ENCODE assay signal across 25 cellular contexts in the genomic region with DNA sequence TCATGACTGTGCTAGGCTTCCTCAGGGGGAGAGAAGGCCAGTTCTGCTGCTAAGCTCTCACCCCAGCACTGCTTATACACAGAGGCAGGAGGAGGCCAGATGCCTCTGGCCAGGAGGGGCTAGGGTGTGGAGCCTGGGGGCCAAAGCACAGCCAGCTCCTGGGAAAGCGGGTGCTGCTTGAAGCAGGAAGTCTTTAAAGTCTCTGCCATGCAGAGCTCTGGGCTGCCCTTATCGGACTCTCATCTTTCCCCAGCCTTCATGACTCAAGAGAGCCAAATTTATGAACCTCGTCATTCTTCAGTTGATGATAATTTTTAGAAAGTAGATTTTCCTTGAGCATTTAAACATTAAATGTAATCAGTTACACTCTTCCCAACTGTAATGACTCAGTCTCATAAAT. TPM values are rescaled to one million over a fixed set of nuclear protein-coding genes. Genes with fewer than 3 reads are reported as not detected.
DNase-seq lines count a peak whose midpoint lies in the region; ATAC-seq and TF ChIP-seq lines count a peak whose summit lies in the region.
"Had no signal": no experiment of that assay in that cellular context is flagged by ENCODE, and none has a peak within 500 bp of the region (broad histone marks: within the 10 kb centered on the region; RNA-seq: fewer than 3 reads in every experiment).

No MANE protein-coding gene starts in this region.

- H3K27me3 ChIP-seq in Karpas-422 (ENCODE audit: low read length) (no peaks in the 10 kb centered on the region), Peyer's patch (no peaks in the 10 kb centered on the region)
- H3K27me3 ChIP-seq in effector memory CD4-positive, alpha-beta T cell (replicated peaks; ENCODE audit: control insufficient read depth, insufficient read depth, low read length, poor library complexity, severe bottlenecking), result no peaks in the 10 kb centered on the region
- H3K27me3 ChIP-seq: breast epithelium, colonic mucosa, suprapubic skin, uterus had no signal

- H2AFZ ChIP-seq in Karpas-422 (ENCODE audit: low read length), result no peak overlapping the region
- H2AFZ ChIP-seq: GM23248 had no signal

- H3K4me3 Mint-ChIP-seq in activated CD4-positive, alpha-beta memory T cell treated with anti-CD3 and anti-CD28 coated beads for 36 hours, result no peak overlapping the region
- H3K4me3 Mint-ChIP-seq: activated CD8-positive, alpha-beta T cell treated with anti-CD3 and anti-CD28 coated beads, Interleukin-2, amount 10 ng/mL, durations not matched to agents 7 days and 5 days; CD8-positive, alpha-beta T cell; endodermal cell; nephron progenitor cell had no signal

- no peaks in the 10 kb centered on the region for H3K9me2 ChIP-seq in Karpas-422 (replicated peaks; ENCODE audit: insufficient read depth, low read length)

- H3K79me2 ChIP-seq in Karpas-422 (ENCODE audit: low read length), result no peaks in the 10 kb centered on the region

- H3K4me1 Mint-ChIP-seq in activated CD4-positive, alpha-beta memory T cell treated with anti-CD3 and anti-CD28 coated beads for 36 hours (ENCODE audit: low read depth), result peaks cover 39% of the 10 kb centered on the region

- no peak for TF ChIP-seq POLR2A in Peyer's patch (IDR thresholded peaks at IDR 0.05)

- ATAC-seq in mucosa of descending colon, result peak; percentile 59
- ATAC-seq: activated CD4-positive, CD25-positive, alpha-beta regulatory T cell treated with anti-CD3 and anti-CD28 coated beads, Interleukin-2, amount 50 U/mL, for 24 hours had no signal

- H3K9me3 ChIP-seq in Karpas-422 (ENCODE audit: low read length), result no peaks in the 10 kb centered on the region
- H3K9me3 ChIP-seq in mucosa of descending colon, result no peaks in the 10 kb centered on the region
- H3K9me3 ChIP-seq in effector memory CD4-positive, alpha-beta T cell (ENCODE audit: control insufficient read depth, low read length), result no peaks in the 10 kb centered on the region
- H3K9me3 ChIP-seq in Peyer's patch, result no peaks in the 10 kb centered on the region
- H3K9me3 ChIP-seq: breast epithelium, colonic mucosa, prostate gland, suprapubic skin, uterus had no signal

- H3K27ac ChIP-seq in Karpas-422 (ENCODE audit: low read length) (no peak overlapping the region), Peyer's patch (no peak overlapping the region)
- H3K27ac ChIP-seq in effector memory CD4-positive, alpha-beta T cell (ENCODE audit: insufficient read depth, low read length, poor library complexity, severe bottlenecking), result no peak overlapping the region
- H3K27ac ChIP-seq: colonic mucosa, GM23248, SK-N-MC, suprapubic skin, uterus had no signal

- H3K9me3 Mint-ChIP-seq in activated CD4-positive, alpha-beta memory T cell treated with anti-CD3 and anti-CD28 coated beads for 36 hours, result no peaks in the 10 kb centered on the region
- H3K9me3 Mint-ChIP-seq: CD8-positive, alpha-beta T cell; endodermal cell; nephron progenitor cell had no signal

- H3K4me1 ChIP-seq in Karpas-422 (ENCODE audit: low read length) (no peaks in the 10 kb centered on the region), mucosa of descending colon (ENCODE audit: low read depth) (no peaks in the 10 kb centered on the region), Peyer's patch (peaks cover 0 to 9% (median 0%) of the 10 kb centered on the region in 4 donors)
- peaks cover 4% of the 10 kb centered on the region for H3K4me1 ChIP-seq in effector memory CD4-positive, alpha-beta T cell (ENCODE audit: control insufficient read depth, insufficient read depth, low read length, poor library complexity, severe bottlenecking)
- H3K4me1 ChIP-seq: breast epithelium, colonic mucosa, uterus had no signal

- no peaks in the 10 kb centered on the region; the same call in 1 of the 2 replicates for H4K20me1 ChIP-seq in Karpas-422 (ENCODE audit: insufficient read depth, low read depth, low read length)

- H3K27me3 Mint-ChIP-seq in activated CD4-positive, alpha-beta memory T cell treated with anti-CD3 and anti-CD28 coated beads for 36 hours, result no peaks in the 10 kb centered on the region

- H3K36me3 ChIP-seq in Karpas-422 (ENCODE audit: insufficient read depth, low read length) (no peaks in the 10 kb centered on the region), mucosa of descending colon (ENCODE audit: low read depth) (no peaks in the 10 kb centered on the region), Peyer's patch (no peaks in the 10 kb centered on the region)
- H3K36me3 ChIP-seq in effector memory CD4-positive, alpha-beta T cell (ENCODE audit: control insufficient read depth, insufficient read depth, low read length), result no peaks in the 10 kb centered on the region
- H3K36me3 ChIP-seq: breast epithelium, colonic mucosa, prostate gland, suprapubic skin, uterus had no signal

- no peaks in the 10 kb centered on the region for H3K36me3 Mint-ChIP-seq in activated CD4-positive, alpha-beta memory T cell treated with anti-CD3 and anti-CD28 coated beads for 36 hours
- H3K36me3 Mint-ChIP-seq: CD8-positive, alpha-beta T cell had no signal

- H3K4me2 ChIP-seq in Karpas-422 (ENCODE audit: low read depth, low read length, poor library complexity, severe bottlenecking), result no peak overlapping the region

- peak; percentile 83 for DNase-seq in DMS 273 (lab: John Stamatoyannopoulos, UW; ENCODE audit: unreplicated experiment)
- DNase-seq in Karpas-422, result peak; percentile 12
- DNase-seq in amniotic epithelial cell (ENCODE audit: low read depth), result peak; percentile 59
- no peak for DNase-seq in mucosa of descending colon
- no peak for DNase-seq in activated CD4-positive, alpha-beta memory T cell treated with anti-CD3 and anti-CD28 coated beads for 36 hours
- no peak for DNase-seq in effector memory CD4-positive, alpha-beta T cell
- no peak for DNase-seq in Peyer's patch
- no peak for DNase-seq in activated T-cell treated with anti-CD3 and anti-CD28 coated beads, Interleukin-2, amount 50 U/mL, for 48 hours
- DNase-seq: activated naive CD4-positive, alpha-beta T cell; amniotic stem cell; CD8-positive, alpha-beta T cell; GM23248; left ventricle myocardium superior; NCI-H2081 treated with DMSO at 0.1 percent for 48 hours; nephron progenitor cell; uterus had no signal

- CTCF ChIA-PET in activated CD4-positive, alpha-beta memory T cell treated with anti-CD3 and anti-CD28 coated beads for 36 hours (lab: Charles Lee), result interaction anchor here (2.1 to 36.2 kb wide), 7 partner anchors 22 to 151 kb away, joined by 8 to 1168 read pairs (median 27); partner anchors contain the start of gene PRXL2A

- POLR2A ChIA-PET in activated CD4-positive, alpha-beta memory T cell treated with anti-CD3 and anti-CD28 coated beads for 36 hours (lab: Charles Lee), result no interaction called here

- no peak overlapping the region for H3K9ac ChIP-seq in Karpas-422 (ENCODE audit: low read length)
- H3K9ac ChIP-seq: GM23248 had no signal

- H3K27ac Mint-ChIP-seq in activated CD4-positive, alpha-beta memory T cell treated with anti-CD3 and anti-CD28 coated beads for 36 hours, result no peak overlapping the region
- H3K27ac Mint-ChIP-seq: endodermal cell, nephron progenitor cell had no signal

- H3K4me3 ChIP-seq in Karpas-422 (ENCODE audit: low read length) (no peak overlapping the region), mucosa of descending colon (no peak overlapping the region), Peyer's patch (no peak overlapping the region)
- H3K4me3 ChIP-seq in effector memory CD4-positive, alpha-beta T cell (ENCODE audit: insufficient read depth, low read depth, low read length, poor library complexity, severe bottlenecking), result no peak overlapping the region
- H3K4me3 ChIP-seq: breast epithelium, colonic mucosa, GM12878, GM23248, prostate gland, SK-N-MC, suprapubic skin, uterus had no signal

- no peak for TF ChIP-seq CTCF in mucosa of descending colon (IDR thresholded peaks at IDR 0.05)
- no peak for TF ChIP-seq CTCF in Peyer's patch (IDR thresholded peaks at IDR 0.05)

- intact Hi-C loops in mucosa of descending colon (cut with DNase I, micrococcal nuclease), result no loop called here
- intact Hi-C loops in activated CD4-positive, alpha-beta memory T cell treated with anti-CD3 and anti-CD28 coated beads for 36 hours (cut with micrococcal nuclease), result loop anchor here (1.0 to 10.0 kb wide), 5 partner anchors 34 to 482 kb away; partner anchors contain the start of gene PRXL2A

RNA-seq across cellular contexts. Expression of gene TSPAN14, which starts 11.2 kb away (rescaled TPM):
- 3.4 TPM in 2 replicates for total RNA-seq in Karpas-422 (2014; rRNA removed; shearing (Covaris generic); ENCODE audit: low replicate concordance)
- 10 to 100 TPM; 75.5 to 96.5 (median 81.0) TPM for total RNA-seq in mucosa of descending colon
- total RNA-seq in activated CD4-positive, alpha-beta memory T cell treated with anti-CD3 and anti-CD28 coated beads for 36 hours, result 10 to 100 TPM; 48.9 to 51.8 TPM
- 10 to 100 TPM; 51.2 to 72.0 (median 68.0) TPM for total RNA-seq in Peyer's patch

RNA-seq across cellular contexts. Expression of gene PRXL2A, which starts 34.5 kb away (rescaled TPM):
- total RNA-seq in Karpas-422 (2014; rRNA removed; shearing (Covaris generic); ENCODE audit: low replicate concordance), result 1.7 and 7.2 TPM in 2 replicates
- 100 to 1,000 TPM in 1 of 3 donors, 10 to 100 TPM in 2; 95.2 to 123 (median 95.8) TPM for total RNA-seq in mucosa of descending colon
- 10 to 100 TPM in 1 of 2 experiments, 1 to 10 TPM in 1; 9.5 to 10.1 TPM for total RNA-seq in activated CD4-positive, alpha-beta memory T cell treated with anti-CD3 and anti-CD28 coated beads for 36 hours
- 10 to 100 TPM; 27.2 to 89.3 (median 60.3) TPM for total RNA-seq in Peyer's patch
- total RNA-seq: GM23248 had no signal

Comparison
In these comparisons a context has a peak if more than half of its experiments do, and no peak if none do; other contexts are left out.
1. DNase-seq: peak in DMS 273 (single experiment), Karpas-422 (single experiment) and amniotic epithelial cell (single experiment); none in mucosa of descending colon (0 of 3), activated CD4-positive, alpha-beta memory T cell treated with anti-CD3 and anti-CD28 coated beads for 36 hours (single experiment), effector memory CD4-positive, alpha-beta T cell (0 of 3), Peyer's patch (0 of 3) and activated T-cell treated with anti-CD3 and anti-CD28 coated beads, Interleukin-2, amount 50 U/mL, for 48 hours (0 of 2).
2. RNA of gene TSPAN14, which starts 11.2 kb away (total RNA-seq): 75.5 to 96.5 TPM in mucosa of descending colon, 51.2 to 72.0 TPM in Peyer's patch and 48.9 to 51.8 TPM in activated CD4-positive, alpha-beta memory T cell treated with anti-CD3 and anti-CD28 coated beads for 36 hours; 3.4 TPM in Karpas-422; every median in the first group is over 10 times any median in the second.